ENCODE assay signal across 19 cellular contexts in genomic region chr19:2483084-2483483, GRCh38. TPM values are rescaled to one million over a fixed set of nuclear protein-coding genes. Genes with fewer than 3 reads are reported as not detected.
"Had no signal": no experiment of that assay in that cellular context is flagged by ENCODE, and none has a peak within 500 bp of the region (broad histone marks: within the 10 kb centered on the region; RNA-seq: fewer than 3 reads in every experiment).

No MANE protein-coding gene starts in this region.

- DNase-seq: cortex of kidney; hypothalamus; immature natural killer cell; left ventricle myocardium superior; lower lobe of right lung; natural killer cell; occipital lobe; pancreas; retina; right lobe of liver; small intestine; stimulated activated CD4-positive, alpha-beta T cell treated with anti-CD3 and anti-CD28 coated beads, Interleukin-15, amount 100 ng/mL, for 24 hours; stimulated activated CD4-positive, alpha-beta T cell treated with anti-CD3 and anti-CD28 coated beads, Interleukin-2, amount 100 ng/mL, for 48 hours; stimulated activated naive B cell treated with anti-CD40 and anti-IgM and Interleukin-4, amounts not matched to agents 10 μg/mL and 1 μg/mL and 100 μg/mL, for 72 hours; upper lobe of left lung had no signal

- H3K36me3 ChIP-seq: pancreas had no signal

- H3K27ac ChIP-seq: lower lobe of right lung, pancreas, thoracic aorta, tibial nerve, upper lobe of left lung had no signal

- H3K4me3 ChIP-seq: lower lobe of right lung, pancreas, right lobe of liver, thoracic aorta, tibial nerve, upper lobe of left lung had no signal

- H3K9me3 ChIP-seq: pancreas, right lobe of liver had no signal

- H3K27ac Mint-ChIP-seq: natural killer cell; stimulated activated naive B cell treated with anti-CD40 and anti-IgM and Interleukin-4, amounts not matched to agents 10 μg/mL and 1 μg/mL and 100 μg/mL, for 72 hours; stimulated activated naive CD8-positive, alpha-beta T cell treated with anti-CD3 and anti-CD28 coated beads, Interleukin-15, Interleukin-2, amounts not matched to agents 100 ng/mL and 50 ng/mL, for 24 hours had no signal

- H3K36me3 Mint-ChIP-seq: natural killer cell had no signal

- H3K4me1 ChIP-seq: pancreas had no signal

- ATAC-seq: left ventricle myocardium superior; lower lobe of right lung; natural killer cell; pancreas; right lobe of liver; stimulated activated naive B cell treated with anti-CD40 and anti-IgM and Interleukin-4, amounts not matched to agents 10 μg/mL and 1 μg/mL and 100 μg/mL, for 72 hours had no signal

- H3K4me3 Mint-ChIP-seq: immature natural killer cell; natural killer cell; stimulated activated naive B cell treated with anti-CD40 and anti-IgM and Interleukin-4, amounts not matched to agents 10 μg/mL and 1 μg/mL and 100 μg/mL, for 72 hours; stimulated activated naive CD8-positive, alpha-beta T cell treated with anti-CD3 and anti-CD28 coated beads, Interleukin-15, Interleukin-2, amounts not matched to agents 100 ng/mL and 50 ng/mL, for 24 hours had no signal

- H3K27me3 ChIP-seq: pancreas, right lobe of liver, tibial nerve, upper lobe of left lung had no signal

RNA-seq across cellular contexts. Expression of gene GADD45B, which starts 7.2 kb away (rescaled TPM):
- polyA plus RNA-seq: neural cell had no signal
